ENCODE assay signal across 25 cellular contexts in genomic region chr2:32683520-32684086, GRCh38. TPM values are rescaled to one million over a fixed set of nuclear protein-coding genes. Genes with fewer than 3 reads are reported as not detected.
DNase-seq lines count a peak whose midpoint lies in the region; ATAC-seq, FAIRE-seq and TF ChIP-seq lines count a peak whose summit lies in the region.
"Had no signal": no experiment of that assay in that cellular context is flagged by ENCODE, and none has a peak within 500 bp of the region (broad histone marks: within the 10 kb centered on the region; RNA-seq: fewer than 3 reads in every experiment).

No MANE protein-coding gene starts in this region.

- CTCF ChIA-PET in K562 (lab: Yijun Ruan, JAX; ENCODE audit: low intra/inter-chr PET ratio), result no interaction called here

- in situ Hi-C loops in K562 (cut with MboI), result no loop called here

- ATAC-seq in left cardiac atrium, result peak in 1 of 2 donors; percentile 44
- no peak for ATAC-seq in Right ventricle myocardium superior (ENCODE audit: poor library complexity)
- ATAC-seq in K562, result no peak
- ATAC-seq in gastroesophageal sphincter, result peak; percentile 39
- ATAC-seq in HG03460 (IDR thresholded peaks at IDR 0.05; ENCODE audit: unreplicated experiment), result no peak

- WGBS in K562 (ENCODE audit: insufficient coverage, low coverage, missing lambda C conversion rate), result 80% methylated on average over 5 of the region's 5 CpGs
- 83 to 92% methylated on average over 2 to 5 of the region's 5 CpGs for WGBS in gastroesophageal sphincter (ENCODE audit: low coverage in 1 of 2), 2 donors

- H3K4me1 ChIP-seq in K562 (replicated peaks in 1 of 2; ENCODE audit: control insufficient read depth in 2 of 2, insufficient read depth in 2 of 2, low read length in 2 of 2) (no peaks in the 10 kb centered on the region), gastroesophageal sphincter (no peaks in the 10 kb centered on the region)

- H3K4me3 ChIP-seq in K562 (no peak overlapping the region), gastroesophageal sphincter (no peak overlapping the region)
- H3K4me3 ChIP-seq: GM23248, PC-9 had no signal

- BruUV-seq in K562 (replicated peaks; lab: Mats Ljungman, UMichigan), result no TSS peak

- H3K27me3 ChIP-seq in K562 (ENCODE audit: control insufficient read depth in 2 of 2, insufficient read depth in 2 of 2, low read length in 2 of 2) (no peaks in the 10 kb centered on the region), gastroesophageal sphincter (no peaks in the 10 kb centered on the region)

- TF ChIP-seq POLR2A in K562 (conservative IDR thresholded peaks at IDR 0.05) (no peak), gastroesophageal sphincter (IDR thresholded peaks at IDR 0.05) (no peak)

- no peak for TF ChIP-seq EP300 in K562 (IDR thresholded peaks at IDR 0.05; ENCODE audit: low read length)
- TF ChIP-seq EP300 in gastroesophageal sphincter (IDR thresholded peaks at IDR 0.05), result no peak

- H3K4me2 ChIP-seq in K562 (ENCODE audit: insufficient read depth, low read length), result no peak overlapping the region
- H3K4me2 ChIP-seq: PC-9 had no signal

- peaks cover 39% of the 10 kb centered on the region; the same call in 2 of the 3 replicates for H3K36me3 ChIP-seq in K562 (ENCODE audit: control insufficient read depth, insufficient read depth, low read length)
- peaks cover 0 to 41% of the 10 kb centered on the region in 2 donors for H3K36me3 ChIP-seq in gastroesophageal sphincter

- intact Hi-C loops in left cardiac atrium (cut with DNase I), result no loop called here
- intact Hi-C loops in Right ventricle myocardium superior (cut with DNase I), result no loop called here
- intact Hi-C loops in K562 (cut with micrococcal nuclease), result no loop called here

- TF ChIP-seq CTCF in K562 (IDR thresholded peaks at IDR 0.05 in 2 of 3, conservative IDR thresholded peaks at IDR 0.05 in 1 of 3; ENCODE audit: insufficient read depth in 2 of 3, low read depth in 1 of 3, low read length in 3 of 3) (no peak), gastroesophageal sphincter (IDR thresholded peaks at IDR 0.05) (no peak)

- POLR2A ChIA-PET in K562 (lab: Yijun Ruan, JAX), result interaction anchor here (1.5 kb wide), 1 partner anchor 12 kb away, joined by 3 read pairs; no protein-coding TSS in a partner anchor

- TF ChIP-seq RAD21 in K562 (CRISPR knock-in tag; conservative IDR thresholded peaks at IDR 0.05 in 1 of 2, IDR thresholded peaks at IDR 0.05 in 1 of 2), result no peak

- H4K20me1 ChIP-seq in K562 (replicated peaks; ENCODE audit: control insufficient read depth, insufficient read depth, low read length), result no peaks in the 10 kb centered on the region

- no peaks in the 10 kb centered on the region for H3K79me2 ChIP-seq in K562 (ENCODE audit: control insufficient read depth, insufficient read depth, low read length)

- no peak overlapping the region for H3K9ac ChIP-seq in K562 (ENCODE audit: insufficient read depth in 1 of 2, low read depth in 2 of 2, low read length in 2 of 2)
- H3K9ac ChIP-seq: GM23248 had no signal

- no peak for FAIRE-seq in K562 (lab: Jason Lieb, UNC)
- FAIRE-seq: A204.1, GM18507 had no signal

- no peaks in the 10 kb centered on the region for H3K9me3 ChIP-seq in K562 (replicated peaks; ENCODE audit: control insufficient read depth, insufficient read depth, low read depth, low read length)
- H3K9me3 ChIP-seq in gastroesophageal sphincter, result no peaks in the 10 kb centered on the region

- H2AFZ ChIP-seq in K562 (ENCODE audit: low read depth, low read length), result no peak overlapping the region
- H2AFZ ChIP-seq: GM23248, PC-9 had no signal

- H3K9me1 ChIP-seq in K562 (ENCODE audit: control insufficient read depth, insufficient read depth, low read length), result no peaks in the 10 kb centered on the region

- no peak overlapping the region for H3K27ac ChIP-seq in K562 (ENCODE audit: extremely low read depth, low read depth, low read length)
- no peak overlapping the region for H3K27ac ChIP-seq in gastroesophageal sphincter
- H3K27ac ChIP-seq: GM23248, PC-9 had no signal

- DNase-seq in left cardiac atrium, result peak; percentile 37
- DNase-seq in Right ventricle myocardium superior, result no peak
- DNase-seq in K562 (ENCODE audit: extremely low read depth in 1 of 4, low spot score in 3 of 4), result no peak
- peak; percentile 67 to 90 for DNase-seq in lung microvascular endothelial cell (ENCODE audit: low read depth in 2 of 2)
- DNase-seq in stimulated activated CD4-positive, alpha-beta T cell treated with anti-CD3 and anti-CD28 coated beads, Interleukin-2, amount 100 ng/mL, for 48 hours, result no peak
- DNase-seq in amygdala (lab: John Stamatoyannopoulos, UW), result no peak
- DNase-seq: AML-193; C1 segment of cervical spinal cord; CD4-positive, alpha-beta memory T cell; COR-L47; DMS53; GM23248; H9; NCI-H1048; NCI-H1417; NCI-H1694; NCI-H2029 treated with DMSO at 0.1 percent for 48 hours; NCI-H446 treated with DMSO at 0.1 percent for 48 hours; NCI-H526 treated with DMSO at 0.1 percent for 48 hours; PC-9; SHP77 had no signal

TF ChIP-seq in K562, 482 proteins besides CTCF, POLR2A, EP300 and RAD21:
- TF ChIP-seq RBM39 (optimal IDR thresholded peaks at IDR 0.05; ENCODE audit: low read depth, low read length), result no peak
- peak; percentile 22; the same call in 1 of the 2 replicates for TF ChIP-seq ZNF316 (IDR thresholded peaks at IDR 0.05)
- no peak for TF ChIP-seq SLC30A9 (CRISPR knock-in tag; IDR thresholded peaks at IDR 0.05)
- TF ChIP-seq CGGBP1 (CRISPR knock-in tag; IDR thresholded peaks at IDR 0.05), result no peak
- 0 out of 2 replicates have a peak, but pooled peaks have one; percentile 15 for TF ChIP-seq C11orf30 (IDR thresholded peaks at IDR 0.05; ENCODE audit: low read depth)

RNA-seq across cellular contexts. Expression of gene TTC27, which starts 55.8 kb away (rescaled TPM):
- 10 to 100 TPM in 1 of 2 donors, 1 to 10 TPM in 1; 7.9 to 12.3 TPM for total RNA-seq in left cardiac atrium
- total RNA-seq in Right ventricle myocardium superior, result 8.4 TPM
- 53.1 and 95.8 TPM in 2 replicates for total RNA-seq in K562 (2011; cell fraction: chromatin; rRNA removed; ENCODE audit: low replicate concordance)
- total RNA-seq in K562 (2011; cell fraction: nucleolus; rRNA removed), result 29.2 and 30.4 TPM in 2 replicates
- 34.4 and 38.4 TPM in 2 replicates for total RNA-seq in K562 (2011; cell fraction: nucleoplasm; rRNA removed)
- total RNA-seq in K562 (2014; rRNA removed), result 46.0 and 48.8 TPM in 2 replicates
- total RNA-seq in K562 (2014; rRNA removed; fragmentation: Illumina TruSeq; extraction: Trizol), result 67.9 and 69.2 TPM in 2 replicates
- total RNA-seq in K562 (2015; rRNA removed; fragmentation: Illumina TruSeq; extraction: Trizol), result 48.7 and 57.0 TPM in 2 replicates
- 57.3 and 60.0 TPM in 2 replicates for total RNA-seq in K562 (2021)
- 48.3 and 69.3 TPM in 2 replicates for polyA plus RNA-seq in K562 (2011; rRNA removed)
- polyA plus RNA-seq in K562 (2011; cell fraction: cytosol; rRNA removed), result 31.4 and 47.0 TPM in 2 replicates
- polyA plus RNA-seq in K562 (2011; cell fraction: nucleus; rRNA removed), result 21.1 and 26.0 TPM in 2 replicates
- polyA plus RNA-seq in K562 (2012), result 27.3 and 51.3 TPM in 2 replicates
- 64.0 and 80.0 TPM in 2 replicates for polyA plus RNA-seq in K562 (2014; fragmentation: Illumina TruSeq; extraction: Trizol)
- polyA plus RNA-seq in K562 (2014; fragmentation: Nextera tagmentation; extraction: Ambion mirVana), result 10 to 100 TPM; 55.0 to 93.4 TPM
- polyA plus RNA-seq in K562 (2014; rRNA removed), result 43.5 and 44.3 TPM in 2 replicates
- 82.7 and 91.2 TPM in 2 replicates for polyA minus RNA-seq in K562 (2011; rRNA and poly(A)+ RNA removed)
- 19.0 and 44.9 TPM in 2 replicates for polyA minus RNA-seq in K562 (2011; cell fraction: cytosol; rRNA and poly(A)+ RNA removed)
- polyA minus RNA-seq in K562 (2011; cell fraction: nucleus; rRNA and poly(A)+ RNA removed), result 32.0 and 54.8 TPM in 2 replicates
- total RNA-seq in gastroesophageal sphincter, result 10 to 100 TPM; 10.4 to 13.9 (median 11.6) TPM
- 14.7 and 15.7 TPM in 2 replicates for total RNA-seq in lung microvascular endothelial cell

Comparison
In these comparisons a context has a peak if more than half of its experiments do, and no peak if none do; other contexts are left out.
1. DNase-seq: peak in left cardiac atrium (single experiment) and lung microvascular endothelial cell (2 of 2); none in Right ventricle myocardium superior (single experiment), K562 (0 of 4), stimulated activated CD4-positive, alpha-beta T cell treated with anti-CD3 and anti-CD28 coated beads, Interleukin-2, amount 100 ng/mL, for 48 hours (0 of 2) and amygdala (0 of 56).